ENCODE assay signal across 8 cellular contexts in genomic region chr1:244863491-244864252, GRCh38. TPM values are rescaled to one million over a fixed set of nuclear protein-coding genes. Genes with fewer than 3 reads are reported as not detected.
A peak's percentile ranks its signal among the peaks of the same experiment; 100 is the strongest.
DNase-seq lines count a peak whose midpoint lies in the region; ATAC-seq and TF ChIP-seq lines count a peak whose summit lies in the region.

No MANE protein-coding gene starts in this region.

- H3K36me3 ChIP-seq in endocrine pancreas (ENCODE audit: control insufficient read depth, insufficient read depth, low read length) (peaks cover 4% of the 10 kb centered on the region), thymus (ENCODE audit: control insufficient read depth, insufficient read depth) (peaks cover 13% of the 10 kb centered on the region)

- peak overlapping the region; percentile 94 for H3K4me3 Mint-ChIP-seq in nephron progenitor cell

- TF ChIP-seq CTCF in nephron progenitor cell (IDR thresholded peaks at IDR 0.05) = no peak

- H3K4me3 ChIP-seq in endocrine pancreas (ENCODE audit: control insufficient read depth, insufficient read depth, low read length) = peak overlapping the region; percentile 34
- H3K4me3 ChIP-seq in thymus (ENCODE audit: low read length) = peak overlapping the region; percentile 96

- H3K9me3 Mint-ChIP-seq in nephron progenitor cell = no peaks in the 10 kb centered on the region

- peak overlapping the region; percentile 100 for H3K9ac ChIP-seq in endocrine pancreas (ENCODE audit: control insufficient read depth, insufficient read depth, low read length)

- H3K4me1 Mint-ChIP-seq in nephron progenitor cell = peaks cover 64% of the 10 kb centered on the region

- H3K27ac ChIP-seq in thymus (ENCODE audit: low read depth) = peak overlapping the region; percentile 98

- H3K4me1 ChIP-seq in endocrine pancreas (ENCODE audit: control insufficient read depth, insufficient read depth, low read length) = peaks cover 22% of the 10 kb centered on the region
- H3K4me1 ChIP-seq in thymus (ENCODE audit: control insufficient read depth, insufficient read depth, low read length) = peaks cover 12% of the 10 kb centered on the region

- peak overlapping the region; percentile 98 for H3K27ac Mint-ChIP-seq in nephron progenitor cell

- DNase-seq in T1000 (lab: John Stamatoyannopoulos, UW) (peak; percentile 24), nephron progenitor cell (no peak), kidney tubule cell (ENCODE audit: low spot score) (no peak), dedifferentiated amniotic fluid mesenchymal stem cell (ENCODE audit: extremely low spot score) (no peak)

- H3K9me3 ChIP-seq in endocrine pancreas (ENCODE audit: control insufficient read depth, low read length) (no peaks in the 10 kb centered on the region), thymus (ENCODE audit: control insufficient read depth) (no peaks in the 10 kb centered on the region)

- under 1% methylated on average over 92 of the region's 92 CpGs for WGBS in thymus

- H3K27me3 Mint-ChIP-seq in nephron progenitor cell (ENCODE audit: low read depth, poor library complexity) = no peaks in the 10 kb centered on the region

- no peaks in the 10 kb centered on the region for H3K27me3 ChIP-seq in endocrine pancreas (ENCODE audit: control insufficient read depth, insufficient read depth, low read length)
- no peaks in the 10 kb centered on the region for H3K27me3 ChIP-seq in thymus (ENCODE audit: control insufficient read depth, insufficient read depth)

- ATAC-seq in GM18868 (IDR thresholded peaks at IDR 0.05; ENCODE audit: unreplicated experiment) = peak; percentile 0
- peak; percentile 3 for ATAC-seq in HG02943 (IDR thresholded peaks at IDR 0.05; ENCODE audit: low read depth, unreplicated experiment)

- H3K36me3 Mint-ChIP-seq in nephron progenitor cell (ENCODE audit: low read depth) = peaks cover 39% of the 10 kb centered on the region

RNA-seq across cellular contexts. Expression of gene HNRNPU, which starts 0.7 kb away (rescaled TPM):
- polyA plus RNA-seq in thymus = 259 TPM

RNA-seq across cellular contexts. Expression of gene COX20, which starts 28.2 kb away (rescaled TPM):
- polyA plus RNA-seq in thymus = 60.8 TPM
